ENCODE assay signal across 25 cellular contexts in the genomic region with DNA sequence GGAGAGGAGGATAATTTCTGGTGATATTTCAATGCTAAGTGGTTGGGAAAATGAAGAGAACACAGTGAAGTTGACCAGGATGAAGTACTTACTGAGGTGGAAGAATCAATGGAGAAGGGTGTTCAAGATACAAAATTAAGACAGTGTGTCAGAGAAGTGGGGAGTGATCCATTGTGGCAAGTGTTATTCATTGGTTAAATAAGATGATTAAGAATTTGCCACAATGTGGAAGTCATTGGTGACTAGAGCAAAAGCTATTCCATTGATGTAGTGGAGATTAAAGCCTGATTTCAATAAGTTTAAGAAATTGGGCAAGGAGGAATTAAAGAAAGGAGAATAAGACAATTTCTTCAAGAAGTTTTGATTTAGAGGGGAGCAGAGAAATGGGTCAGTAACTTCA.
"Had no signal": no experiment of that assay in that cellular context is flagged by ENCODE, and none has a peak within 500 bp of the region (broad histone marks: within the 10 kb centered on the region; RNA-seq: fewer than 3 reads in every experiment).

No MANE protein-coding gene starts in this region.

- ATAC-seq: natural killer cell treated with Interleukin-12 subunit alpha and Interleukin-12 subunit beta and Interleukin-15 and Interleukin-18, amount 100 ng/mL, for 72 hours; pancreas; right cardiac atrium; right lobe of liver; stimulated activated effector memory CD8-positive, alpha-beta T cell treated with anti-CD3 and anti-CD28 coated beads, Interleukin-12 subunit alpha, Interleukin-12 subunit beta, amount 100 ng/mL, for 72 hours; stimulated activated naive B cell treated with anti-CD40 and anti-IgM and Interleukin-4, amounts not matched to agents 10 μg/mL and 1 μg/mL and 100 μg/mL, for 72 hours had no signal

- H3K27ac ChIP-seq: neutrophil, pancreas, prostate gland, sigmoid colon, stomach, thoracic aorta, thyroid gland, tibial nerve, upper lobe of left lung, vagina had no signal

- H3K4me3 ChIP-seq: pancreas, prostate gland, right lobe of liver, sigmoid colon, stomach, thoracic aorta, thyroid gland, tibial nerve, upper lobe of left lung, vagina had no signal

- H3K4me1 ChIP-seq: prostate gland, thyroid gland, upper lobe of left lung, vagina had no signal

- H3K27me3 ChIP-seq: neutrophil, pancreas, right lobe of liver, sigmoid colon, stomach, thyroid gland, tibial nerve, upper lobe of left lung, vagina had no signal

- H3K9me3 ChIP-seq: neutrophil, pancreas, prostate gland, sigmoid colon, thyroid gland, vagina had no signal

- DNase-seq: nephron progenitor cell; nucleus accumbens; pancreas; right cardiac atrium; right lobe of liver; sigmoid colon; small intestine; stimulated activated CD4-positive, alpha-beta T cell treated with anti-CD3 and anti-CD28 coated beads, Interleukin-15, amount 100 ng/mL, for 24 hours; stimulated activated CD4-positive, alpha-beta T cell treated with anti-CD3 and anti-CD28 coated beads, Interleukin-2, amount 100 ng/mL, for 24 hours; stimulated activated CD4-positive, alpha-beta T cell treated with anti-CD3 and anti-CD28 coated beads, Interleukin-2, amount 100 ng/mL, for 48 hours; stimulated activated CD4-positive, alpha-beta T cell treated with anti-CD3 and anti-CD28 coated beads, Interleukin-4, amount 100 ng/mL, for 24 hours; stimulated activated naive B cell treated with anti-CD40 and anti-IgM and Interleukin-4, amounts not matched to agents 10 μg/mL and 1 μg/mL and 100 μg/mL, for 72 hours; stimulated activated naive CD4-positive, alpha-beta T cell treated with Interleukin-2 at 50 U/mL for 16 hours; stomach; thyroid gland; trophoblast cell; upper lobe of left lung had no signal

- FAIRE-seq: pancreas, small intestine, urothelium cell line had no signal

- H3K36me3 ChIP-seq: neutrophil, pancreas, prostate gland, right lobe of liver, sigmoid colon, stomach, thoracic aorta, thyroid gland, tibial nerve, upper lobe of left lung, vagina had no signal
